1 cellular context compared by ENCODE assay signal in the genomic region with DNA sequence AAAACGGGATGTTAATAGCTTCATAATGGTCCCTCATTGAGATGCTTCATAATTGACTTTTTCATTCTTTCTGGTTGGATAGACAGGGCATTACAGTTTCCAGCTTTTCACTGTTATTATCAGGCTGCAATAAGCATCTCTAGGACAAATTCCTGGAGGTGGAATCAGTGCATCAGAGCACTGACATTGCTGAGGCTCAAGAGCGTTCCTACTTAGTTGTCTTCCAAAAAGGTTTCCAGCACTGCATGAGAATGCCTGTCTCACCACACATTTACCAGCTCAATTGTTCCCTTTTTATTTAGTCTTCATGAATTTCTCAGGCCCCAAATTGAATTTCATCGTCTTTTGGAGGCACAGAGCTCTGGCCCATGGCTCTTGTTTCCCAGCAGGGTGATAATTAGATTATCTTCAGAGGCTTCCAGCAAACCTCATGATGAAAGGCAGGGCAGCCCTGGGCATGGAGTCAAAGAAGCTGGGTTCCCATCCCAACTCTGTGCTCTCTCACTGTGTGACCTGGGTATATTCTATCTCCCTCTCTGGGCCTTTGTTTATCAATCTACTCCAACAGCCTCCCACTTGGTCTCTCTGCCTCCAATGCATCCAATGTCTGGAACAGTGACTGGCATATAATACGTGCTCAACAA.
TF ChIP-seq lines count a peak whose summit lies in the region.

No MANE protein-coding gene starts in this region.

TF ChIP-seq in WTC11, 78 proteins besides CTCF, POLR2A, EP300 and RAD21 (continued from another document):
- TF ChIP-seq, protein P1, sequence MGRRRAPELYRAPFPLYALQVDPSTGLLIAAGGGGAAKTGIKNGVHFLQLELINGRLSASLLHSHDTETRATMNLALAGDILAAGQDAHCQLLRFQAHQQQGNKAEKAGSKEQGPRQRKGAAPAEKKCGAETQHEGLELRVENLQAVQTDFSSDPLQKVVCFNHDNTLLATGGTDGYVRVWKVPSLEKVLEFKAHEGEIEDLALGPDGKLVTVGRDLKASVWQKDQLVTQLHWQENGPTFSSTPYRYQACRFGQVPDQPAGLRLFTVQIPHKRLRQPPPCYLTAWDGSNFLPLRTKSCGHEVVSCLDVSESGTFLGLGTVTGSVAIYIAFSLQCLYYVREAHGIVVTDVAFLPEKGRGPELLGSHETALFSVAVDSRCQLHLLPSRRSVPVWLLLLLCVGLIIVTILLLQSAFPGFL (CRISPR knock-in tag; IDR thresholded peaks at IDR 0.05; ENCODE audit: borderline replicate concordance), result no peak
- TF ChIP-seq GRHL2 (CRISPR knock-in tag; IDR thresholded peaks at IDR 0.05; ENCODE audit: insufficient replicate concordance, severe bottlenecking), result no peak
- no peak for TF ChIP-seq CBFB (CRISPR knock-in tag; IDR thresholded peaks at IDR 0.05; ENCODE audit: low read depth)
- TF ChIP-seq, protein P2, sequence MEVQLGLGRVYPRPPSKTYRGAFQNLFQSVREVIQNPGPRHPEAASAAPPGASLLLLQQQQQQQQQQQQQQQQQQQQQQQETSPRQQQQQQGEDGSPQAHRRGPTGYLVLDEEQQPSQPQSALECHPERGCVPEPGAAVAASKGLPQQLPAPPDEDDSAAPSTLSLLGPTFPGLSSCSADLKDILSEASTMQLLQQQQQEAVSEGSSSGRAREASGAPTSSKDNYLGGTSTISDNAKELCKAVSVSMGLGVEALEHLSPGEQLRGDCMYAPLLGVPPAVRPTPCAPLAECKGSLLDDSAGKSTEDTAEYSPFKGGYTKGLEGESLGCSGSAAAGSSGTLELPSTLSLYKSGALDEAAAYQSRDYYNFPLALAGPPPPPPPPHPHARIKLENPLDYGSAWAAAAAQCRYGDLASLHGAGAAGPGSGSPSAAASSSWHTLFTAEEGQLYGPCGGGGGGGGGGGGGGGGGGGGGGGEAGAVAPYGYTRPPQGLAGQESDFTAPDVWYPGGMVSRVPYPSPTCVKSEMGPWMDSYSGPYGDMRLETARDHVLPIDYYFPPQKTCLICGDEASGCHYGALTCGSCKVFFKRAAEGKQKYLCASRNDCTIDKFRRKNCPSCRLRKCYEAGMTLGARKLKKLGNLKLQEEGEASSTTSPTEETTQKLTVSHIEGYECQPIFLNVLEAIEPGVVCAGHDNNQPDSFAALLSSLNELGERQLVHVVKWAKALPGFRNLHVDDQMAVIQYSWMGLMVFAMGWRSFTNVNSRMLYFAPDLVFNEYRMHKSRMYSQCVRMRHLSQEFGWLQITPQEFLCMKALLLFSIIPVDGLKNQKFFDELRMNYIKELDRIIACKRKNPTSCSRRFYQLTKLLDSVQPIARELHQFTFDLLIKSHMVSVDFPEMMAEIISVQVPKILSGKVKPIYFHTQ (CRISPR knock-in tag; IDR thresholded peaks at IDR 0.05), result no peak
